ENCODE assay signal across 27 cellular contexts in genomic region chr18:67358947-67359346, GRCh38.
"Had no signal": no experiment of that assay in that cellular context is flagged by ENCODE, and none has a peak within 500 bp of the region (broad histone marks: within the 10 kb centered on the region; RNA-seq: fewer than 3 reads in every experiment).

No MANE protein-coding gene starts in this region.

- H3K36me3 Mint-ChIP-seq: brain, mesothelial cell of epicardium, WTC11 had no signal

- H3K27ac Mint-ChIP-seq: activated CD4-positive, alpha-beta memory T cell treated with anti-CD3 and anti-CD28 coated beads, Interleukin-2, amount 10 ng/mL, durations not matched to agents 7 days and 5 days; activated CD4-positive, alpha-beta T cell treated with anti-CD3 and anti-CD28 coated beads, Interleukin-2, amount 10 ng/mL, durations not matched to agents 7 days and 5 days; activated naive CD4-positive, alpha-beta T cell treated with anti-CD3 and anti-CD28 coated beads, Interleukin-2, amount 50 U/mL, for 72 hours; effector memory CD8-positive, alpha-beta T cell; naive thymus-derived CD4-positive, alpha-beta T cell; WTC11 had no signal

- H3K4me1 ChIP-seq: left ventricle myocardium inferior, parathyroid adenoma, upper lobe of left lung had no signal

- H3K9ac ChIP-seq: parathyroid adenoma had no signal

- H3K4me3 Mint-ChIP-seq: activated CD4-positive, alpha-beta memory T cell treated with anti-CD3 and anti-CD28 coated beads, Interleukin-2, amount 10 ng/mL, durations not matched to agents 7 days and 5 days; activated CD4-positive, alpha-beta T cell treated with anti-CD3 and anti-CD28 coated beads, Interleukin-2, amount 10 ng/mL, durations not matched to agents 7 days and 5 days; activated T-cell treated with anti-CD3 and anti-CD28 coated beads, Interleukin-2, amount 50 U/mL, for 4 hours; brain; effector memory CD8-positive, alpha-beta T cell; mesothelial cell of epicardium; naive thymus-derived CD4-positive, alpha-beta T cell; neural crest cell; WTC11 had no signal

- H3K4me3 ChIP-seq: cardiac muscle cell, gastroesophageal sphincter, hepatocyte, left ventricle myocardium inferior, psoas muscle, sigmoid colon, upper lobe of left lung had no signal

- H3K79me2 ChIP-seq: hepatocyte, parathyroid adenoma had no signal

- H2AFZ ChIP-seq: hepatocyte, parathyroid adenoma had no signal

- H3K4me1 Mint-ChIP-seq: neural crest cell, WTC11 had no signal

- H3K4me2 ChIP-seq: hepatocyte had no signal

- H3K27me3 ChIP-seq: cardiac muscle cell, gastroesophageal sphincter, hepatocyte, sigmoid colon, upper lobe of left lung had no signal

- ATAC-seq: activated naive CD4-positive, alpha-beta T cell treated with anti-CD3 and anti-CD28 coated beads, Interleukin-2, amount 50 U/mL, for 72 hours; activated T-cell treated with anti-CD3 and anti-CD28 coated beads, Interleukin-2, amount 50 U/mL, for 4 hours; effector memory CD8-positive, alpha-beta T cell; gastroesophageal sphincter; naive thymus-derived CD4-positive, alpha-beta T cell; WTC11 had no signal

- H3K9me3 Mint-ChIP-seq: activated CD4-positive, alpha-beta memory T cell treated with anti-CD3 and anti-CD28 coated beads, Interleukin-2, amount 10 ng/mL, durations not matched to agents 7 days and 5 days; activated CD4-positive, alpha-beta T cell treated with anti-CD3 and anti-CD28 coated beads, Interleukin-2, amount 10 ng/mL, durations not matched to agents 7 days and 5 days; brain; neural crest cell had no signal

- H3K27ac ChIP-seq: cardiac muscle cell, parathyroid adenoma had no signal

- H3K36me3 ChIP-seq: cardiac muscle cell, gastroesophageal sphincter, left ventricle myocardium inferior, sigmoid colon, upper lobe of left lung had no signal

- DNase-seq: activated CD4-positive, alpha-beta memory T cell treated with anti-CD3 and anti-CD28 coated beads, Interleukin-2, amount 10 ng/mL, durations not matched to agents 7 days and 5 days; activated CD4-positive, alpha-beta T cell treated with anti-CD3 and anti-CD28 coated beads for 1 hour; activated CD4-positive, alpha-beta T cell treated with anti-CD3 and anti-CD28 coated beads, Interleukin-2, amount 10 ng/mL, durations not matched to agents 7 days and 5 days; activated naive CD4-positive, alpha-beta T cell; activated T-cell treated with anti-CD3 and anti-CD28 coated beads, Interleukin-2, amount 50 U/mL, for 4 hours; cortex of kidney; effector memory CD8-positive, alpha-beta T cell; islet precursor cell; left ventricle myocardium inferior; naive thymus-derived CD4-positive, alpha-beta T cell; nucleus accumbens; psoas muscle; sigmoid colon; stimulated activated CD4-positive, alpha-beta T cell treated with anti-CD3 and anti-CD28 coated beads, Interleukin-15, amount 100 ng/mL, for 24 hours; stimulated activated CD4-positive, alpha-beta T cell treated with anti-CD3 and anti-CD28 coated beads, Interleukin-2, amount 100 ng/mL, for 24 hours; stimulated activated naive CD4-positive, alpha-beta T cell treated with Interleukin-2 at 50 U/mL for 16 hours; T-helper 2 cell; upper lobe of left lung had no signal

- H3K9me3 ChIP-seq: gastroesophageal sphincter, left ventricle myocardium inferior, psoas muscle, sigmoid colon, upper lobe of left lung had no signal

- H3K27me3 Mint-ChIP-seq: activated CD4-positive, alpha-beta memory T cell treated with anti-CD3 and anti-CD28 coated beads, Interleukin-2, amount 10 ng/mL, durations not matched to agents 7 days and 5 days; activated CD4-positive, alpha-beta T cell treated with anti-CD3 and anti-CD28 coated beads, Interleukin-2, amount 10 ng/mL, durations not matched to agents 7 days and 5 days; effector memory CD8-positive, alpha-beta T cell had no signal
